ENCODE assay signal across 8 cellular contexts in the genomic region with DNA sequence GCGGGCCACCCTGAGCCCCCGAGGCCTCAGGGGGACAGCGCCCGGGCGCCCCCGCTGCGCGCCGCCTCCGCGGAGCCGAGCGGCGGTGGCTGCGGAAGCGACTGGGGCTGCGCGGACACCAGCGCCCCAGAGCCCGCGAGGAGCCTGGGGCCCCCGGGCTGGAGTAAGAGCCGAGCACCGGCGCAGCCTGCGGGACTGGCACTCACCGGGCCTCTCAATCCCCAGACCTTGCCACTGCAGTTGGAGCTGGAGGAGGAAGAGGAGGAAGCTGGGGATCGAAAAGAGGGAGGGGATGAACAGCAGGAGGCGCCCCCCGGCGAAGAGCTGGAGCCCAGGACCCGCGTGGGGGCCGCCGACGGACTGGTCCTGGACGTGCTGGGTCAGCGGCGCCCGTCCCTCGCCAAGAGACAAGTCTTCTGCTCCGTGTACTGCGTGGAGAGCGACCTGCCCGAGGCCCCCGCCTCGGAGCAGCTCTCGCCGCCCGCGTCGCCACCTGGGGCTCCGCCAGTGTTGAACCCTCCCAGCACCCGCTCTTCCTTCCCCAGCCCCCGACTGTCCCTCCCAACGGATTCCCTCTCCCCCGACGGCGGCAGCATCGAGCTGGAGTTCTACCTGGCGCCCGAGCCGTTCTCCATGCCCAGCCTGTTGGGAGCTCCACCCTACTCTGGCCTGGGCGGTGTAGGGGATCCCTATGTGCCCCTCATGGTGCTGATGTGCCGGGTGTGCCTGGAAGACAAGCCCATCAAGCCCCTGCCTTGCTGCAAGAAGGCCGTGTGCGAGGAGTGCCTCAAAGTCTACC. TPM values are rescaled to one million over a fixed set of nuclear protein-coding genes. Genes with fewer than 3 reads are reported as not detected.
DNase-seq lines count a peak whose midpoint lies in the region; ATAC-seq, FAIRE-seq and TF ChIP-seq lines count a peak whose summit lies in the region.

No MANE protein-coding gene starts in this region.

- no peaks in the 10 kb centered on the region for H3K36me3 ChIP-seq in ES-I3 (ENCODE audit: insufficient read depth, low read length)

- POLR2A ChIA-PET in activated CD4-positive, alpha-beta memory T cell treated with anti-CD3 and anti-CD28 coated beads for 36 hours (lab: Charles Lee): no interaction called here

- FAIRE-seq in urothelium cell line (lab: Jason Lieb, UNC): no peak

- peaks cover 2% of the 10 kb centered on the region; the same call in 1 of the 2 replicates for H3K27me3 Mint-ChIP-seq in HFFc6 (ENCODE audit: insufficient read depth)
- H3K27me3 Mint-ChIP-seq in activated CD4-positive, alpha-beta memory T cell treated with anti-CD3 and anti-CD28 coated beads for 36 hours: peaks cover 46% of the 10 kb centered on the region

- no peaks in the 10 kb centered on the region for H3K9me3 ChIP-seq in ES-I3 (ENCODE audit: control insufficient read depth, insufficient read depth, low read length)

- H3K9ac ChIP-seq in ES-I3 (ENCODE audit: low read depth, low read length): peak overlapping the region; percentile 95

- DNase-seq in HFFc6 (peak; percentile 7), fibroblast of pulmonary artery (ENCODE audit: low read depth) (peak; percentile 42), myocyte (ENCODE audit: low read depth) (peak; percentile 69), urothelium cell line (ENCODE audit: low spot score) (peak; percentile 46), amniotic stem cell (lab: John Stamatoyannopoulos, UW) (no peak)
- DNase-seq in activated CD4-positive, alpha-beta memory T cell treated with anti-CD3 and anti-CD28 coated beads for 36 hours: peak; percentile 17

- no peaks in the 10 kb centered on the region for H3K9me3 Mint-ChIP-seq in HFFc6
- H3K9me3 Mint-ChIP-seq in activated CD4-positive, alpha-beta memory T cell treated with anti-CD3 and anti-CD28 coated beads for 36 hours: no peaks in the 10 kb centered on the region

- H3K4me1 Mint-ChIP-seq in HFFc6 (ENCODE audit: low read depth): peaks cover 79% of the 10 kb centered on the region
- peaks cover 17% of the 10 kb centered on the region for H3K4me1 Mint-ChIP-seq in activated CD4-positive, alpha-beta memory T cell treated with anti-CD3 and anti-CD28 coated beads for 36 hours (ENCODE audit: low read depth)

- H3K27ac Mint-ChIP-seq in HFFc6: peak overlapping the region; percentile 92
- H3K27ac Mint-ChIP-seq in activated CD4-positive, alpha-beta memory T cell treated with anti-CD3 and anti-CD28 coated beads for 36 hours: no peak overlapping the region

- peak; percentile 40; the same call in 1 of the 2 replicates for TF ChIP-seq CTCF in HFFc6 (IDR thresholded peaks at IDR 0.05)
- TF ChIP-seq CTCF in fibroblast of pulmonary artery (IDR thresholded peaks at IDR 0.05; ENCODE audit: low read length, missing control alignments): no peak

- H3K4me3 Mint-ChIP-seq in HFFc6: peak overlapping the region; percentile 93
- peak overlapping the region; percentile 44 for H3K4me3 Mint-ChIP-seq in activated CD4-positive, alpha-beta memory T cell treated with anti-CD3 and anti-CD28 coated beads for 36 hours

- peaks cover 12% of the 10 kb centered on the region for H3K36me3 Mint-ChIP-seq in HFFc6 (ENCODE audit: low read depth)
- no peaks in the 10 kb centered on the region for H3K36me3 Mint-ChIP-seq in activated CD4-positive, alpha-beta memory T cell treated with anti-CD3 and anti-CD28 coated beads for 36 hours

- H3K4me3 ChIP-seq in fibroblast of pulmonary artery (replicated peaks; ENCODE audit: low read depth, low read length): peak overlapping the region; percentile 84

- no peaks in the 10 kb centered on the region; the same call in 1 of the 2 replicates for H3K4me1 ChIP-seq in ES-I3 (ENCODE audit: insufficient read depth, low read length)

- ATAC-seq in HG02571 (IDR thresholded peaks at IDR 0.05; ENCODE audit: unreplicated experiment): no peak

- intact Hi-C loops in activated CD4-positive, alpha-beta memory T cell treated with anti-CD3 and anti-CD28 coated beads for 36 hours (cut with micrococcal nuclease): loop anchor here (5.0 kb wide), 1 partner anchor 149 kb away; no protein-coding TSS in a partner anchor

- CTCF ChIA-PET in activated CD4-positive, alpha-beta memory T cell treated with anti-CD3 and anti-CD28 coated beads for 36 hours (lab: Charles Lee): no interaction called here

RNA-seq across cellular contexts. Expression of a gene that starts 0.6 kb away (rescaled TPM):
- 10 to 100 TPM; 10.9 to 19.4 (median 14.7) TPM for total RNA-seq in HFFc6 (2021; fragmentation: NEBNext Ultra II Directional; extraction: Animal tissue kit (Norgen Biotek cat#: 25700))
- 1 to 10 TPM in 1 of 2 experiments, under 1 TPM in 1; 0.52 to 1.1 TPM for total RNA-seq in activated CD4-positive, alpha-beta memory T cell treated with anti-CD3 and anti-CD28 coated beads for 36 hours
- total RNA-seq in myocyte: 31.3 and 34.2 TPM in 2 replicates
- 15.6 TPM for polyA plus RNA-seq in myocyte (2012)

Comparison
In these comparisons a context has a peak if more than half of its experiments do, and no peak if none do; other contexts are left out.
1. RNA of a gene that starts 0.6 kb away (total RNA-seq): 31.3 to 34.2 TPM in myocyte and 10.9 to 19.4 TPM in HFFc6; 0.52 to 1.1 TPM in activated CD4-positive, alpha-beta memory T cell treated with anti-CD3 and anti-CD28 coated beads for 36 hours; every median in the first group is over 4 times any median in the second.